In the genomic region with DNA sequence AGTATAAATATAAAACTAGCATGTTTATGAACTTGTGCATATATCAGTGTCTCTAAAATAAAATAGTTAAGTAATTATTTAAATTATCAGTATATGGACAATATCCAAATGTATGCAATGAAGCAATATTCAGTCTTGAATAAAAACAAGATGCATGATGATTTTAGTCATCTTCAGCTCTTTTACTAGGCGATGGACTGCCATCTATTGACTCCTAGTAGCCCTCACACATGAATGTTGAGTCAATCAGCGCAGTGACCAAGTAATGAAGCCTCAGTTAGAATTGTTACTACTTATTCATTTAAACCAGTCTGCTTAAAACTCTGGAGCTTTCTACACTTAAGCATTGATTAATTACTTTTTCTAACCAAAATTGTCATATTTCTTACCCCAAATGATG, we compare ENCODE assay signal across 7 cellular contexts.
DNase-seq lines count a peak whose midpoint lies in the region; ATAC-seq and TF ChIP-seq lines count a peak whose summit lies in the region.

No MANE protein-coding gene starts in this region.

- WGBS in liver = 95% methylated on average over 2 of the region's 2 CpGs

- no peak overlapping the region for H3K9ac ChIP-seq in liver (ENCODE audit: low read depth in 1 of 2, low read length in 2 of 2)

- H3K27me3 ChIP-seq in SJCRH30 (no peaks in the 10 kb centered on the region), liver (ENCODE audit: control insufficient read depth in 4 of 4, insufficient read depth in 4 of 4, low read length in 3 of 4) (no peaks in the 10 kb centered on the region)

- H3K9me3 ChIP-seq in SJCRH30 (replicated peaks) (no peaks in the 10 kb centered on the region), liver (ENCODE audit: control insufficient read depth in 4 of 4, low read length in 3 of 4) (no peaks in the 10 kb centered on the region)

- in situ Hi-C loops in G401 (cut with HindIII; ENCODE audit: low sequenced_read_pairs) = no loop called here

- H3K4me1 ChIP-seq in SJCRH30 (no peaks in the 10 kb centered on the region), liver (ENCODE audit: control insufficient read depth in 4 of 4, insufficient read depth in 4 of 4, low read length in 3 of 4) (peaks cover 0 to 13% (median 12%) of the 10 kb centered on the region in 4 donors)

- CTCF ChIA-PET in HEK293T (lab: Yijun Ruan, JAX) = interaction anchor here (1.2 kb wide), 1 partner anchor 209 kb away, joined by 3 read pairs; the partner anchor contains the start of gene ZCCHC7

- H3K36me3 ChIP-seq in SJCRH30 (no peaks in the 10 kb centered on the region; the same call in 1 of the 2 replicates), liver (ENCODE audit: control insufficient read depth in 4 of 4, insufficient read depth in 3 of 4, low read depth in 1 of 4, low read length in 3 of 4) (no peaks in the 10 kb centered on the region)

- TF ChIP-seq CTCF in liver (IDR thresholded peaks at IDR 0.05; ENCODE audit: low read depth, low read length, missing input control) = no peak

- H3K4me3 ChIP-seq in SJCRH30 (no peak overlapping the region), liver (ENCODE audit: low read depth in 1 of 3, low read length in 3 of 3) (no peak overlapping the region)

- H3K27ac ChIP-seq in SJCRH30 (no peak overlapping the region), liver (ENCODE audit: low read depth in 1 of 2, low read length in 2 of 2) (no peak overlapping the region)

- peak; percentile 21 for DNase-seq in G401 (ENCODE audit: low spot score)
- DNase-seq in HEK293T (ENCODE audit: extremely low spot score) = no peak
- peak; percentile 5 to 38 for DNase-seq in SJCRH30
- DNase-seq in NCI-H774 (lab: John Stamatoyannopoulos, UW) = no peak

- peak; percentile 41 to 48 for TF ChIP-seq RAD21 in liver (IDR thresholded peaks at IDR 0.05)

- ATAC-seq in HG03521 (IDR thresholded peaks at IDR 0.05; ENCODE audit: unreplicated experiment) = no peak
- ATAC-seq in GM19397 (IDR thresholded peaks at IDR 0.05; ENCODE audit: unreplicated experiment) = no peak

- POLR2A ChIA-PET in HEK293T (lab: Yijun Ruan, JAX) = no interaction called here

TF ChIP-seq in HEK293T, 16 proteins besides CTCF, POLR2A, EP300 and RAD21:
- TF ChIP-seq BHLHE40 (IDR thresholded peaks at IDR 0.05; ENCODE audit: borderline replicate concordance) (no peak), SP1 (IDR thresholded peaks at IDR 0.05) (no peak), TARDBP (IDR thresholded peaks at IDR 0.05) (no peak), HDGF (IDR thresholded peaks at IDR 0.05; ENCODE audit: borderline replicate concordance) (no peak), PKNOX1 (IDR thresholded peaks at IDR 0.05) (0 out of 2 replicates have a peak, but pooled peaks have one; percentile 13)

TF ChIP-seq in liver, 16 proteins besides CTCF, POLR2A, EP300 and RAD21:
- TF ChIP-seq FOXA2 (IDR thresholded peaks at IDR 0.05) = no peak
- TF ChIP-seq, protein P1, sequence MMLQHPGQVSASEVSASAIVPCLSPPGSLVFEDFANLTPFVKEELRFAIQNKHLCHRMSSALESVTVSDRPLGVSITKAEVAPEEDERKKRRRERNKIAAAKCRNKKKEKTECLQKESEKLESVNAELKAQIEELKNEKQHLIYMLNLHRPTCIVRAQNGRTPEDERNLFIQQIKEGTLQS (IDR thresholded peaks at IDR 0.05) = no peak
- TF ChIP-seq TAF1 (conservative IDR thresholded peaks at IDR 0.05) = no peak
- TF ChIP-seq, protein P2, sequence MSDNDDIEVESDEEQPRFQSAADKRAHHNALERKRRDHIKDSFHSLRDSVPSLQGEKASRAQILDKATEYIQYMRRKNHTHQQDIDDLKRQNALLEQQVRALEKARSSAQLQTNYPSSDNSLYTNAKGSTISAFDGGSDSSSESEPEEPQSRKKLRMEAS (IDR thresholded peaks at IDR 0.05) = no peak
- no peak for TF ChIP-seq JUND (IDR thresholded peaks at IDR 0.05)
- TF ChIP-seq, protein P3, sequence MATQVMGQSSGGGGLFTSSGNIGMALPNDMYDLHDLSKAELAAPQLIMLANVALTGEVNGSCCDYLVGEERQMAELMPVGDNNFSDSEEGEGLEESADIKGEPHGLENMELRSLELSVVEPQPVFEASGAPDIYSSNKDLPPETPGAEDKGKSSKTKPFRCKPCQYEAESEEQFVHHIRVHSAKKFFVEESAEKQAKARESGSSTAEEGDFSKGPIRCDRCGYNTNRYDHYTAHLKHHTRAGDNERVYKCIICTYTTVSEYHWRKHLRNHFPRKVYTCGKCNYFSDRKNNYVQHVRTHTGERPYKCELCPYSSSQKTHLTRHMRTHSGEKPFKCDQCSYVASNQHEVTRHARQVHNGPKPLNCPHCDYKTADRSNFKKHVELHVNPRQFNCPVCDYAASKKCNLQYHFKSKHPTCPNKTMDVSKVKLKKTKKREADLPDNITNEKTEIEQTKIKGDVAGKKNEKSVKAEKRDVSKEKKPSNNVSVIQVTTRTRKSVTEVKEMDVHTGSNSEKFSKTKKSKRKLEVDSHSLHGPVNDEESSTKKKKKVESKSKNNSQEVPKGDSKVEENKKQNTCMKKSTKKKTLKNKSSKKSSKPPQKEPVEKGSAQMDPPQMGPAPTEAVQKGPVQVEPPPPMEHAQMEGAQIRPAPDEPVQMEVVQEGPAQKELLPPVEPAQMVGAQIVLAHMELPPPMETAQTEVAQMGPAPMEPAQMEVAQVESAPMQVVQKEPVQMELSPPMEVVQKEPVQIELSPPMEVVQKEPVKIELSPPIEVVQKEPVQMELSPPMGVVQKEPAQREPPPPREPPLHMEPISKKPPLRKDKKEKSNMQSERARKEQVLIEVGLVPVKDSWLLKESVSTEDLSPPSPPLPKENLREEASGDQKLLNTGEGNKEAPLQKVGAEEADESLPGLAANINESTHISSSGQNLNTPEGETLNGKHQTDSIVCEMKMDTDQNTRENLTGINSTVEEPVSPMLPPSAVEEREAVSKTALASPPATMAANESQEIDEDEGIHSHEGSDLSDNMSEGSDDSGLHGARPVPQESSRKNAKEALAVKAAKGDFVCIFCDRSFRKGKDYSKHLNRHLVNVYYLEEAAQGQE (IDR thresholded peaks at IDR 0.05) = no peak
- no peak for TF ChIP-seq GABPA (IDR thresholded peaks at IDR 0.05 in 1 of 2, conservative IDR thresholded peaks at IDR 0.05 in 1 of 2)
- TF ChIP-seq HNF4G (IDR thresholded peaks at IDR 0.05) = no peak
- no peak for TF ChIP-seq HNF4A (conservative IDR thresholded peaks at IDR 0.05)
- TF ChIP-seq NR2F2 (IDR thresholded peaks at IDR 0.05) = no peak
- TF ChIP-seq EGR1 (IDR thresholded peaks at IDR 0.05; ENCODE audit: low read depth in 2 of 2) = no peak
- TF ChIP-seq YY1 (IDR thresholded peaks at IDR 0.05) = no peak
- TF ChIP-seq RXRA (IDR thresholded peaks at IDR 0.05) = no peak
- no peak for TF ChIP-seq SP1 (IDR thresholded peaks at IDR 0.05)
- no peak for TF ChIP-seq FOXA1 (IDR thresholded peaks at IDR 0.05)
- TF ChIP-seq, protein P4, sequence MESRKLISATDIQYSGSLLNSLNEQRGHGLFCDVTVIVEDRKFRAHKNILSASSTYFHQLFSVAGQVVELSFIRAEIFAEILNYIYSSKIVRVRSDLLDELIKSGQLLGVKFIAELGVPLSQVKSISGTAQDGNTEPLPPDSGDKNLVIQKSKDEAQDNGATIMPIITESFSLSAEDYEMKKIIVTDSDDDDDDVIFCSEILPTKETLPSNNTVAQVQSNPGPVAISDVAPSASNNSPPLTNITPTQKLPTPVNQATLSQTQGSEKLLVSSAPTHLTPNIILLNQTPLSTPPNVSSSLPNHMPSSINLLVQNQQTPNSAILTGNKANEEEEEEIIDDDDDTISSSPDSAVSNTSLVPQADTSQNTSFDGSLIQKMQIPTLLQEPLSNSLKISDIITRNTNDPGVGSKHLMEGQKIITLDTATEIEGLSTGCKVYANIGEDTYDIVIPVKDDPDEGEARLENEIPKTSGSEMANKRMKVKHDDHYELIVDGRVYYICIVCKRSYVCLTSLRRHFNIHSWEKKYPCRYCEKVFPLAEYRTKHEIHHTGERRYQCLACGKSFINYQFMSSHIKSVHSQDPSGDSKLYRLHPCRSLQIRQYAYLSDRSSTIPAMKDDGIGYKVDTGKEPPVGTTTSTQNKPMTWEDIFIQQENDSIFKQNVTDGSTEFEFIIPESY (IDR thresholded peaks at IDR 0.05) = no peak
TF ChIP-seq in liver: peak in this region for 0.

Comparison
In these comparisons a context has a peak if more than half of its experiments do, and no peak if none do; other contexts are left out.
1. DNase-seq: peak in G401 (single experiment) and SJCRH30 (2 of 2); none in HEK293T (single experiment) and NCI-H774 (single experiment).